ENCODE assay signal across 17 cellular contexts in the genomic region with DNA sequence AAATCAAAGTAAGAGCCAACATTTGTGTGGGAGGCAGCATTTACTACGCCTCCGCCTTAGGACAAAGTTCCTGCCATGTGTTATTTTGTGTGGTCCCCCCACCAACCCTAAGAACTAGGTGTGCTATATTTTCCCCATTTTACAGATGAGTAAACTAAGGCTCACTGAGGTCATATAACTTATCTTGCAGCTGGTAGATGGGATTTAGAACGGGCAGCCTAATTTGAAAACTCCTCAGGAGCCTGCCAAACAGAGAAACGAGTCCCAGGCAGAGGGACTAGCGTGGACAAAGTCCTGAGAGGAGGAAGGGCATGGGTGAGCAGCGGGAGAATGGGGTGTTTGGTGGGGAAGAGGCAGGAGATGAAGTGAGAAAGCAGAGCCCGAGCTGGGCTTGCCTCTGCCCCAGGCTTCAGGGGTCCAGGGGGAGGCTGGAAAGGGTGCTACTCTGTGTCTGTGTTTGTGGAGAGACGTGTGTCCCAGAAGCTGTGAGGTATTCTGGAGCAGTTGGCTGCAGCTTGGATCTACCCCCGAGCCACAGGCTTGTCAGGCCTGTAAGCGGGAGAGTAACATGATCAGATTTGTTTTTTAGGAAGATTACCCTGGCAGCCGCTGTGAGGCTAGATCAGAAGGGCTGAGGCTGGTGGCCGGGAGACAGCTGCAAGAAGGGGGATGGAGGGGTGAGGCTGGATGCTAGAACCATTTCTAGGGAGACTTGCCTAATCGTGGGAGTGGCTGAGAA. TPM values are rescaled to one million over a fixed set of nuclear protein-coding genes. Genes with fewer than 3 reads are reported as not detected.
A peak's percentile ranks its signal among the peaks of the same experiment; 100 is the strongest.
DNase-seq lines count a peak whose midpoint lies in the region; ATAC-seq, FAIRE-seq and TF ChIP-seq lines count a peak whose summit lies in the region.
"Had no signal": no experiment of that assay in that cellular context is flagged by ENCODE, and none has a peak within 500 bp of the region (broad histone marks: within the 10 kb centered on the region; RNA-seq: fewer than 3 reads in every experiment).

No MANE protein-coding gene starts in this region.

- no peak overlapping the region for H3K4me3 Mint-ChIP-seq in T-helper 2 cell treated with Interferon-gamma antibody and Interleukin-4, amounts not matched to agents 5 μg/mL and 100 μg/mL, for 36 hours
- H3K4me3 Mint-ChIP-seq in H9: no peak overlapping the region; a peak in 1 of 5 replicates
- H3K4me3 Mint-ChIP-seq in activated naive CD8-positive, alpha-beta T cell treated with anti-CD3 and anti-CD28 coated beads for 36 hours: no peak overlapping the region

- H3K27me3 Mint-ChIP-seq in T-helper 2 cell treated with Interferon-gamma antibody and Interleukin-4, amounts not matched to agents 5 μg/mL and 100 μg/mL, for 36 hours (ENCODE audit: low read depth): no peaks in the 10 kb centered on the region
- peaks cover 64% of the 10 kb centered on the region for H3K27me3 Mint-ChIP-seq in H9 (ENCODE audit: low read depth)
- H3K27me3 Mint-ChIP-seq in activated naive CD8-positive, alpha-beta T cell treated with anti-CD3 and anti-CD28 coated beads for 36 hours: no peaks in the 10 kb centered on the region

- no peak overlapping the region for H2BK20ac ChIP-seq in H9 (ENCODE audit: low read depth, low read length, poor library complexity, severe bottlenecking)

- H3K27ac ChIP-seq in H9 (ENCODE audit: insufficient read length, low read depth, low read length): no peak overlapping the region
- no peak overlapping the region for H3K27ac ChIP-seq in osteoblast (ENCODE audit: low read depth, low read length)
- H3K27ac ChIP-seq: A549, colonic mucosa had no signal

- no peak overlapping the region for H2AK5ac ChIP-seq in H9 (ENCODE audit: insufficient read length, low read length)

- H3K27ac Mint-ChIP-seq in T-helper 2 cell treated with Interferon-gamma antibody and Interleukin-4, amounts not matched to agents 5 μg/mL and 100 μg/mL, for 36 hours: peak overlapping the region; percentile 46
- no peak overlapping the region for H3K27ac Mint-ChIP-seq in H9
- H3K27ac Mint-ChIP-seq in activated naive CD8-positive, alpha-beta T cell treated with anti-CD3 and anti-CD28 coated beads for 36 hours: peak overlapping the region; percentile 57

- H3K18ac ChIP-seq in H9 (ENCODE audit: insufficient read length, low read depth, low read length): no peak overlapping the region

- no peaks in the 10 kb centered on the region for H3K79me2 ChIP-seq in H9 (ENCODE audit: insufficient read depth, low read length)
- H3K79me2 ChIP-seq in osteoblast (ENCODE audit: insufficient read depth, low read length): peaks cover 18% of the 10 kb centered on the region

- H3K9me3 Mint-ChIP-seq in T-helper 2 cell treated with Interferon-gamma antibody and Interleukin-4, amounts not matched to agents 5 μg/mL and 100 μg/mL, for 36 hours: no peaks in the 10 kb centered on the region
- H3K9me3 Mint-ChIP-seq in H9: no peaks in the 10 kb centered on the region; a peak in 1 of 5 replicates
- H3K9me3 Mint-ChIP-seq in activated naive CD8-positive, alpha-beta T cell treated with anti-CD3 and anti-CD28 coated beads for 36 hours: no peaks in the 10 kb centered on the region

- H4K5ac ChIP-seq in H9 (ENCODE audit: insufficient read length, low read depth, low read length): no peak overlapping the region

- H4K8ac ChIP-seq in H9 (replicated peaks; ENCODE audit: insufficient read length, low read depth, low read length): no peak overlapping the region

- no CpG with 5 or more reads among the region's 13 CpGs for WGBS in H9 (ENCODE audit: extremely low coverage, insufficient read length, low lambda C conversion rate)

- DNase-seq in T-helper 2 cell treated with Interferon-gamma antibody and Interleukin-4, amounts not matched to agents 5 μg/mL and 100 μg/mL, for 36 hours (ENCODE audit: low spot score): no peak
- DNase-seq in T-helper 2 cell (no peak), H9 (peak; percentile 27), osteoblast (ENCODE audit: insufficient read length, low spot score, missing footprints) (peak; percentile 86), HTR-8/SVneo (ENCODE audit: insufficient read length, low spot score) (no peak), NK-92 (lab: John Stamatoyannopoulos, UW; ENCODE audit: unreplicated experiment) (no peak)
- DNase-seq in activated naive CD8-positive, alpha-beta T cell treated with anti-CD3 and anti-CD28 coated beads for 36 hours: no peak
- DNase-seq: anterior cingulate cortex, colonic mucosa, erythroblast, GDM1, glutamatergic neuron, kidney, OCI-M1, substantia nigra had no signal

- H3K56ac ChIP-seq in H9 (ENCODE audit: insufficient read length, low read depth, low read length): no peak overlapping the region

- H3K4me1 ChIP-seq in H9 (ENCODE audit: insufficient read depth, low read length) (peaks cover 7% of the 10 kb centered on the region; the same call in 1 of the 2 replicates), osteoblast (ENCODE audit: insufficient read depth, low read length) (peaks cover 12% of the 10 kb centered on the region)
- H3K4me1 ChIP-seq: colonic mucosa had no signal

- H2BK12ac ChIP-seq in H9 (ENCODE audit: insufficient read length, low read depth, low read length): no peak overlapping the region

- H3K36me3 ChIP-seq in osteoblast (ENCODE audit: insufficient read depth, low read length): peaks cover 46% of the 10 kb centered on the region
- H3K36me3 ChIP-seq: colonic mucosa had no signal

- peaks cover 23% of the 10 kb centered on the region; the same call in 1 of the 2 replicates for H3K27me3 ChIP-seq in H9 (ENCODE audit: insufficient read depth, low read length)
- H3K27me3 ChIP-seq in osteoblast (ENCODE audit: insufficient read depth, low read length): no peaks in the 10 kb centered on the region
- H3K27me3 ChIP-seq: colonic mucosa had no signal

- no peak overlapping the region for H2BK5ac ChIP-seq in H9 (ENCODE audit: insufficient read length, low read length)

- FAIRE-seq in HTR-8/SVneo (lab: Jason Lieb, UNC): no peak
- FAIRE-seq: A549, kidney had no signal

- no peak overlapping the region for H3T11ph ChIP-seq in H9 (ENCODE audit: low read length)

- no peak overlapping the region for H4K91ac ChIP-seq in H9 (ENCODE audit: insufficient read length, low read depth, low read length)

- no peak overlapping the region for H2BK15ac ChIP-seq in H9 (ENCODE audit: low read depth, low read length)

- H3K4me3 ChIP-seq in osteoblast (ENCODE audit: insufficient read depth, low read length): no peak overlapping the region
- H3K4me3 ChIP-seq: A549, colonic mucosa had no signal

- no peak overlapping the region for H3K4me2 ChIP-seq in H9 (ENCODE audit: insufficient read depth, insufficient read length, low read length)
- no peak overlapping the region for H3K4me2 ChIP-seq in osteoblast (ENCODE audit: insufficient read depth, low read length)
- H3K4me2 ChIP-seq: A549 had no signal

- no peak for ATAC-seq in GM21723 (IDR thresholded peaks at IDR 0.05; ENCODE audit: unreplicated experiment)

- H3K9me3 ChIP-seq in H9 (ENCODE audit: control insufficient read depth, low read depth, low read length): no peaks in the 10 kb centered on the region
- H3K9me3 ChIP-seq in osteoblast (ENCODE audit: low read depth, low read length): no peaks in the 10 kb centered on the region
- H3K9me3 ChIP-seq: A549, colonic mucosa had no signal

- H3K9ac ChIP-seq in H9 (ENCODE audit: extremely low read depth, insufficient read length, low read length): no peak overlapping the region

- H3K4ac ChIP-seq in H9 (ENCODE audit: low read depth, low read length): no peak overlapping the region

- H4K20me1 ChIP-seq in H9 (ENCODE audit: control insufficient read depth, insufficient read depth, insufficient read length) (no peaks in the 10 kb centered on the region), osteoblast (ENCODE audit: insufficient read depth, low read length) (peaks cover 37% of the 10 kb centered on the region)

- H2AFZ ChIP-seq in H9 (ENCODE audit: low read length): no peak overlapping the region
- no peak overlapping the region for H2AFZ ChIP-seq in osteoblast (ENCODE audit: low read length)

- H3K23me2 ChIP-seq in H9 (ENCODE audit: insufficient read length, low read depth, low read length, poor library complexity, severe bottlenecking): peaks cover 12% of the 10 kb centered on the region

- no peak overlapping the region for H2BK120ac ChIP-seq in H9 (ENCODE audit: low read depth, low read length, poor library complexity, severe bottlenecking)

- no peak for TF ChIP-seq CTCF in H9 (conservative IDR thresholded peaks at IDR 0.05)
- TF ChIP-seq CTCF in osteoblast (IDR thresholded peaks at IDR 0.05; ENCODE audit: extremely low read depth, low read depth, low read length): no peak

- H3K4me1 Mint-ChIP-seq in T-helper 2 cell treated with Interferon-gamma antibody and Interleukin-4, amounts not matched to agents 5 μg/mL and 100 μg/mL, for 36 hours (ENCODE audit: low read depth): peaks cover 29% of the 10 kb centered on the region
- H3K4me1 Mint-ChIP-seq in H9: peaks cover 37 to 70% of the 10 kb centered on the region in 2 experiments
- H3K4me1 Mint-ChIP-seq in activated naive CD8-positive, alpha-beta T cell treated with anti-CD3 and anti-CD28 coated beads for 36 hours: peaks cover 59% of the 10 kb centered on the region

- H3K79me1 ChIP-seq in H9 (ENCODE audit: insufficient read depth, low read depth, low read length, poor library complexity, severe bottlenecking): no peaks in the 10 kb centered on the region

- no peak overlapping the region for H3K23ac ChIP-seq in H9 (ENCODE audit: insufficient read length, low read depth, low read length)

- H3K36me3 Mint-ChIP-seq in T-helper 2 cell treated with Interferon-gamma antibody and Interleukin-4, amounts not matched to agents 5 μg/mL and 100 μg/mL, for 36 hours (ENCODE audit: low read depth): peaks cover 53% of the 10 kb centered on the region
- H3K36me3 Mint-ChIP-seq in H9 (ENCODE audit: insufficient read depth in 1 of 3, low read depth in 3 of 3): peaks cover 0 to 13% (median 3%) of the 10 kb centered on the region in 3 experiments
- H3K36me3 Mint-ChIP-seq in activated naive CD8-positive, alpha-beta T cell treated with anti-CD3 and anti-CD28 coated beads for 36 hours: peaks cover 43% of the 10 kb centered on the region

- no peak overlapping the region for H3K14ac ChIP-seq in H9 (ENCODE audit: insufficient read depth, low read length)

RNA-seq across cellular contexts. Expression of a gene that starts 5.0 kb away (rescaled TPM):
- 25.1 and 26.4 TPM in 2 replicates for total RNA-seq in H9 (2021)
- 100 to 1,000 TPM; 125 to 130 TPM for total RNA-seq in activated naive CD8-positive, alpha-beta T cell treated with anti-CD3 and anti-CD28 coated beads for 36 hours
- 33.3 and 44.2 TPM in 2 replicates for total RNA-seq in osteoblast

RNA-seq across cellular contexts. Expression of a gene that starts 20.1 kb away (rescaled TPM):
- total RNA-seq in H9 (2021) (10.7 and 11.2 TPM in 2 replicates), osteoblast (3.5 and 3.6 TPM in 2 replicates)
- 10 to 100 TPM; 54.3 to 57.4 TPM for total RNA-seq in activated naive CD8-positive, alpha-beta T cell treated with anti-CD3 and anti-CD28 coated beads for 36 hours

RNA-seq across cellular contexts. Expression of a gene that starts 35.3 kb away (rescaled TPM):
- 5.9 and 6.1 TPM in 2 replicates for total RNA-seq in H9 (2021)
- 10 to 100 TPM; 33.6 to 33.7 TPM for total RNA-seq in activated naive CD8-positive, alpha-beta T cell treated with anti-CD3 and anti-CD28 coated beads for 36 hours
- 1.2 and 2.2 TPM in 2 replicates for total RNA-seq in osteoblast

RNA-seq across cellular contexts. Expression of a gene that starts 38.1 kb away (rescaled TPM):
- total RNA-seq in H9 (2021) (106 and 116 TPM in 2 replicates), osteoblast (3.3 and 5.0 TPM in 2 replicates)
- total RNA-seq in activated naive CD8-positive, alpha-beta T cell treated with anti-CD3 and anti-CD28 coated beads for 36 hours: under 1 TPM; 0.40 to 0.74 TPM

RNA-seq across cellular contexts. Expression of a gene that starts 42.5 kb away (rescaled TPM):
- total RNA-seq in H9 (2021) (242 and 252 TPM in 2 replicates), osteoblast (235 and 267 TPM in 2 replicates)
- 100 to 1,000 TPM; 284 to 288 TPM for total RNA-seq in activated naive CD8-positive, alpha-beta T cell treated with anti-CD3 and anti-CD28 coated beads for 36 hours

Comparison
In these comparisons a context has a peak if more than half of its experiments do, and no peak if none do; other contexts are left out.
1. DNase-seq: peak in H9 (single experiment) and osteoblast (single experiment); none in T-helper 2 cell treated with Interferon-gamma antibody and Interleukin-4, amounts not matched to agents 5 μg/mL and 100 μg/mL, for 36 hours (single experiment), T-helper 2 cell (0 of 5), activated naive CD8-positive, alpha-beta T cell treated with anti-CD3 and anti-CD28 coated beads for 36 hours (single experiment), HTR-8/SVneo (single experiment) and NK-92 (single experiment).
2. H3K27ac Mint-ChIP-seq: peak in T-helper 2 cell treated with Interferon-gamma antibody and Interleukin-4, amounts not matched to agents 5 μg/mL and 100 μg/mL, for 36 hours (single experiment) and activated naive CD8-positive, alpha-beta T cell treated with anti-CD3 and anti-CD28 coated beads for 36 hours (single experiment); none in H9 (0 of 3).